ENCODE assay signal across 11 cellular contexts in the genomic region with DNA sequence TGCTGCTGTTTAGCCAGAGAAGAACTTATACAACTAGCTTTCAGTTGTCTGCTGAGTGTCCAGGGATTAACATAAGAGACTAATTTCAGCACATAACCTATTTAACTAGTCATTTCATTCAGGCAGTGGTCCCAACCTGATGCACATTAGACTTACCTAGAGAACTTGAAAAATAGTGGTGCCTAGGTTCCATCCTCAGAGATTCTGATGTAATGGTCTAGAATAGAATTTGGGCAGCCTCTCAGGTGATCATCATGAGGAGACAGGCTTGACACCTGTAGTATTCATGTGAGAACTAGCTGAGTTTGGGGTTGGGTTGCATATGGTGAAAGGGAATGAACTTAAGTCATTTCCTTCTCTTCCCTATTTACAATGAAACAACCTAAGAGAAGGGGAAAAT. TPM values are rescaled to one million over a fixed set of nuclear protein-coding genes. Genes with fewer than 3 reads are reported as not detected.
DNase-seq lines count a peak whose midpoint lies in the region; ATAC-seq and TF ChIP-seq lines count a peak whose summit lies in the region.
"Had no signal": no experiment of that assay in that cellular context is flagged by ENCODE, and none has a peak within 500 bp of the region (broad histone marks: within the 10 kb centered on the region; RNA-seq: fewer than 3 reads in every experiment).

No MANE protein-coding gene starts in this region.

- H3K36me3 Mint-ChIP-seq in activated naive CD4-positive, alpha-beta T cell treated with anti-CD3 and anti-CD28 coated beads, Interleukin-2, amount 50 U/mL, for 24 hours: peaks cover 26% of the 10 kb centered on the region
- H3K36me3 Mint-ChIP-seq in activated naive CD4-positive, alpha-beta T cell treated with anti-CD3 and anti-CD28 coated beads for 36 hours (ENCODE audit: low read depth): peaks cover 32% of the 10 kb centered on the region
- peaks cover 16% of the 10 kb centered on the region for H3K36me3 Mint-ChIP-seq in stimulated activated memory B cell treated with anti-CD40 and anti-IgM and Interleukin-4, amounts not matched to agents 10 μg/mL and 1 μg/mL and 100 μg/mL, for 72 hours

- peak overlapping the region; percentile 30 for H3K27ac Mint-ChIP-seq in activated naive CD4-positive, alpha-beta T cell treated with anti-CD3 and anti-CD28 coated beads, Interleukin-2, amount 50 U/mL, for 24 hours
- no peak overlapping the region for H3K27ac Mint-ChIP-seq in activated naive CD4-positive, alpha-beta T cell treated with anti-CD3 and anti-CD28 coated beads for 36 hours
- H3K27ac Mint-ChIP-seq in stimulated activated memory B cell treated with anti-CD40 and anti-IgM and Interleukin-4, amounts not matched to agents 10 μg/mL and 1 μg/mL and 100 μg/mL, for 72 hours: peak overlapping the region; percentile 79
- H3K27ac Mint-ChIP-seq: brain had no signal

- peaks cover 70% of the 10 kb centered on the region for H3K4me1 Mint-ChIP-seq in activated naive CD4-positive, alpha-beta T cell treated with anti-CD3 and anti-CD28 coated beads, Interleukin-2, amount 50 U/mL, for 24 hours
- H3K4me1 Mint-ChIP-seq in activated naive CD4-positive, alpha-beta T cell treated with anti-CD3 and anti-CD28 coated beads for 36 hours (ENCODE audit: low read depth): peaks cover 57% of the 10 kb centered on the region
- H3K4me1 Mint-ChIP-seq in stimulated activated memory B cell treated with anti-CD40 and anti-IgM and Interleukin-4, amounts not matched to agents 10 μg/mL and 1 μg/mL and 100 μg/mL, for 72 hours: peaks cover 45% of the 10 kb centered on the region
- H3K4me1 Mint-ChIP-seq: brain had no signal

- no peaks in the 10 kb centered on the region for H3K27me3 Mint-ChIP-seq in activated naive CD4-positive, alpha-beta T cell treated with anti-CD3 and anti-CD28 coated beads, Interleukin-2, amount 50 U/mL, for 24 hours
- no peaks in the 10 kb centered on the region for H3K27me3 Mint-ChIP-seq in activated naive CD4-positive, alpha-beta T cell treated with anti-CD3 and anti-CD28 coated beads for 36 hours (ENCODE audit: low read depth)
- no peaks in the 10 kb centered on the region for H3K27me3 Mint-ChIP-seq in stimulated activated memory B cell treated with anti-CD40 and anti-IgM and Interleukin-4, amounts not matched to agents 10 μg/mL and 1 μg/mL and 100 μg/mL, for 72 hours
- H3K27me3 Mint-ChIP-seq: brain; naive thymus-derived CD4-positive, alpha-beta T cell had no signal

- H3K4me3 Mint-ChIP-seq in activated naive CD4-positive, alpha-beta T cell treated with anti-CD3 and anti-CD28 coated beads, Interleukin-2, amount 50 U/mL, for 24 hours: peak overlapping the region; percentile 11
- H3K4me3 Mint-ChIP-seq in activated naive CD4-positive, alpha-beta T cell treated with anti-CD3 and anti-CD28 coated beads for 36 hours: no peak overlapping the region
- peak overlapping the region; percentile 43 for H3K4me3 Mint-ChIP-seq in stimulated activated memory B cell treated with anti-CD40 and anti-IgM and Interleukin-4, amounts not matched to agents 10 μg/mL and 1 μg/mL and 100 μg/mL, for 72 hours
- H3K4me3 Mint-ChIP-seq: brain had no signal

- intact Hi-C loops in activated naive CD4-positive, alpha-beta T cell treated with anti-CD3 and anti-CD28 coated beads for 36 hours (cut with micrococcal nuclease): no loop called here
- intact Hi-C loops in lower lobe of right lung (cut with DNase I): no loop called here

- H3K27ac ChIP-seq in lower lobe of right lung: no peak overlapping the region

- H3K9me3 Mint-ChIP-seq in activated naive CD4-positive, alpha-beta T cell treated with anti-CD3 and anti-CD28 coated beads, Interleukin-2, amount 50 U/mL, for 24 hours: no peaks in the 10 kb centered on the region
- H3K9me3 Mint-ChIP-seq in activated naive CD4-positive, alpha-beta T cell treated with anti-CD3 and anti-CD28 coated beads for 36 hours: peaks cover 3% of the 10 kb centered on the region
- H3K9me3 Mint-ChIP-seq in stimulated activated memory B cell treated with anti-CD40 and anti-IgM and Interleukin-4, amounts not matched to agents 10 μg/mL and 1 μg/mL and 100 μg/mL, for 72 hours: no peaks in the 10 kb centered on the region

- CTCF ChIA-PET in activated naive CD4-positive, alpha-beta T cell treated with anti-CD3 and anti-CD28 coated beads for 36 hours (lab: Charles Lee): interaction anchor here (0.5 kb wide), 1 partner anchor 35 kb away, joined by 5 read pairs; no protein-coding TSS in a partner anchor

- no peak for DNase-seq in activated naive CD4-positive, alpha-beta T cell treated with anti-CD3 and anti-CD28 coated beads for 36 hours
- no peak for DNase-seq in lower lobe of right lung
- no peak for DNase-seq in NCI-H2029 treated with DMSO at 0.1 percent for 48 hours (lab: John Stamatoyannopoulos, UW)
- no peak for DNase-seq in erythroblast (lab: John Stamatoyannopoulos, UW)
- DNase-seq: naive thymus-derived CD4-positive, alpha-beta T cell had no signal

- peaks cover 11% of the 10 kb centered on the region for H3K36me3 ChIP-seq in lower lobe of right lung

- no peak for TF ChIP-seq CTCF in lower lobe of right lung (IDR thresholded peaks at IDR 0.05)

- H3K9me3 ChIP-seq in lower lobe of right lung: no peaks in the 10 kb centered on the region
- H3K9me3 ChIP-seq: HAP-1 had no signal

- no peaks in the 10 kb centered on the region for H3K27me3 ChIP-seq in lower lobe of right lung (ENCODE audit: low read depth)

- TF ChIP-seq POLR2A in erythroblast (IDR thresholded peaks at IDR 0.05; ENCODE audit: low read length): no peak

- no peak overlapping the region for H3K4me3 ChIP-seq in lower lobe of right lung
- H3K4me3 ChIP-seq: HAP-1 had no signal

- ATAC-seq in GM21786 (IDR thresholded peaks at IDR 0.05; ENCODE audit: unreplicated experiment) (peak; percentile 31), HG03175 (IDR thresholded peaks at IDR 0.05; ENCODE audit: unreplicated experiment) (peak; percentile 50), lower lobe of right lung (no peak)
- ATAC-seq in stimulated activated memory B cell treated with anti-CD40 and anti-IgM and Interleukin-4, amounts not matched to agents 10 μg/mL and 1 μg/mL and 100 μg/mL, for 72 hours: peak; percentile 56
- ATAC-seq: naive thymus-derived CD4-positive, alpha-beta T cell had no signal

- H3K4me1 ChIP-seq in lower lobe of right lung: peaks cover 20% of the 10 kb centered on the region

RNA-seq across cellular contexts. Expression of gene CNST, which starts 24.8 kb away (rescaled TPM):
- total RNA-seq in activated naive CD4-positive, alpha-beta T cell treated with anti-CD3 and anti-CD28 coated beads for 36 hours: 10 to 100 TPM; 22.1 to 25.3 TPM
- 31.4 TPM for total RNA-seq in lower lobe of right lung

RNA-seq across cellular contexts. Expression of gene TFB2M, which starts 25.0 kb away (rescaled TPM):
- total RNA-seq in activated naive CD4-positive, alpha-beta T cell treated with anti-CD3 and anti-CD28 coated beads for 36 hours: 10 to 100 TPM; 10.8 to 11.1 TPM
- 10.2 TPM for total RNA-seq in lower lobe of right lung

Comparison
In these comparisons a context has a peak if more than half of its experiments do, and no peak if none do; other contexts are left out.
1. ATAC-seq: peak in GM21786 (single experiment), HG03175 (single experiment) and stimulated activated memory B cell treated with anti-CD40 and anti-IgM and Interleukin-4, amounts not matched to agents 10 μg/mL and 1 μg/mL and 100 μg/mL, for 72 hours (single experiment); none in lower lobe of right lung (0 of 2).